In genomic region chr1:1344672-1345361, GRCh38 we compare ENCODE assay signal across 1 cellular context.
A peak's percentile ranks its signal among the peaks of the same experiment; 100 is the strongest.
TF ChIP-seq lines count a peak whose summit lies in the region.

No MANE protein-coding gene starts in this region.

TF ChIP-seq in HepG2, 621 proteins besides CTCF, POLR2A, EP300 and RAD21 (continues in another document):
- TF ChIP-seq ZBTB33 (CRISPR knock-in tag; IDR thresholded peaks at IDR 0.05) (peak; percentile 77), AKNA (CRISPR knock-in tag; IDR thresholded peaks at IDR 0.05; ENCODE audit: borderline replicate concordance) (no peak), KDM3A (CRISPR knock-in tag; IDR thresholded peaks at IDR 0.05; ENCODE audit: low read depth) (0 out of 2 replicates have a peak, but pooled peaks have one; percentile 35), RXRA (CRISPR knock-in tag; IDR thresholded peaks at IDR 0.05) (peak; percentile 43; the same call in 1 of the 2 replicates), STAG1 (CRISPR knock-in tag; IDR thresholded peaks at IDR 0.05) (peak; percentile 61), HMGXB4 (CRISPR knock-in tag; IDR thresholded peaks at IDR 0.05; ENCODE audit: borderline replicate concordance in 1 of 2, low read depth in 1 of 2) (peak in 1 of 2 experiments; percentile 19; a peak in 1 of 4 replicates), ARID4A (CRISPR knock-in tag; IDR thresholded peaks at IDR 0.05; ENCODE audit: borderline replicate concordance) (peak; percentile 38; the same call in 1 of the 2 replicates), ATF3 (CRISPR knock-in tag; IDR thresholded peaks at IDR 0.05) (peak; percentile 41; the same call in 1 of the 2 replicates), NFIB (CRISPR knock-in tag; IDR thresholded peaks at IDR 0.05; ENCODE audit: borderline replicate concordance) (no peak), ZNF580 (CRISPR knock-in tag; IDR thresholded peaks at IDR 0.05; ENCODE audit: borderline replicate concordance, low read depth) (0 out of 2 replicates have a peak, but pooled peaks have one; percentile 30), FOSL2 (CRISPR knock-in tag; IDR thresholded peaks at IDR 0.05) (peak; percentile 82), REXO4 (CRISPR knock-in tag; IDR thresholded peaks at IDR 0.05; ENCODE audit: borderline replicate concordance) (no peak), ZNF503 (CRISPR knock-in tag; IDR thresholded peaks at IDR 0.05) (no peak), KDM5B (CRISPR knock-in tag; IDR thresholded peaks at IDR 0.05; ENCODE audit: borderline replicate concordance) (0 out of 2 replicates have a peak, but pooled peaks have one; percentile 6), FOSL1 (CRISPR knock-in tag; IDR thresholded peaks at IDR 0.05; ENCODE audit: borderline replicate concordance) (0 out of 2 replicates have a peak, but pooled peaks have one; percentile 27), ASH2L (IDR thresholded peaks at IDR 0.05; ENCODE audit: insufficient read length, low read depth, low read length) (no peak), ZSCAN12 (CRISPR knock-in tag; IDR thresholded peaks at IDR 0.05) (no peak), GABPB1 (CRISPR knock-in tag; IDR thresholded peaks at IDR 0.05) (peak; percentile 43; the same call in 1 of the 2 replicates), SP1 (IDR thresholded peaks at IDR 0.05) (no peak), SP1 (CRISPR knock-in tag; IDR thresholded peaks at IDR 0.05) (peak; percentile 28; the same call in 1 of the 2 replicates), POGK (CRISPR knock-in tag; conservative IDR thresholded peaks at IDR 0.05) (no peak), PRDM4 (CRISPR knock-in tag; IDR thresholded peaks at IDR 0.05; ENCODE audit: borderline replicate concordance) (no peak), PHF21A (CRISPR knock-in tag; IDR thresholded peaks at IDR 0.05) (no peak), PATZ1 (CRISPR knock-in tag; IDR thresholded peaks at IDR 0.05) (peak; percentile 44; the same call in 1 of the 2 replicates), ZSCAN21 (CRISPR knock-in tag; IDR thresholded peaks at IDR 0.05; ENCODE audit: borderline replicate concordance) (peak; percentile 100)
